In genomic region chr2:16196687-16197503, GRCh38 we compare ENCODE assay signal across 1 cellular context.
A peak's percentile ranks its signal among the peaks of the same experiment; 100 is the strongest.
TF ChIP-seq lines count a peak whose summit lies in the region.

No MANE protein-coding gene starts in this region.

TF ChIP-seq in HepG2, 621 proteins besides CTCF, POLR2A, EP300 and RAD21 (continued from another document and continues in another):
- no peak for TF ChIP-seq ZBTB40 (IDR thresholded peaks at IDR 0.05)
- TF ChIP-seq ZBTB40 (CRISPR knock-in tag; IDR thresholded peaks at IDR 0.05) = peak; percentile 49; the same call in 1 of the 2 replicates
- no peak for TF ChIP-seq CBX2 (IDR thresholded peaks at IDR 0.05; ENCODE audit: low read depth, low read length)
- peak; percentile 91 for TF ChIP-seq CBX2 (CRISPR knock-in tag; IDR thresholded peaks at IDR 0.05; ENCODE audit: low read depth)
- TF ChIP-seq ZNF781 (CRISPR knock-in tag; IDR thresholded peaks at IDR 0.05; ENCODE audit: borderline replicate concordance, not compliant biosample characterization) = no peak
- TF ChIP-seq ZNF10 (CRISPR knock-in tag; IDR thresholded peaks at IDR 0.05; ENCODE audit: borderline replicate concordance, low read depth) = no peak
- TF ChIP-seq ZBTB20 (CRISPR knock-in tag; IDR thresholded peaks at IDR 0.05; ENCODE audit: borderline replicate concordance, low read depth) = peak; percentile 95
- no peak for TF ChIP-seq JUND (CRISPR knock-in tag; IDR thresholded peaks at IDR 0.05)
- TF ChIP-seq ZFP36L2 (CRISPR knock-in tag; IDR thresholded peaks at IDR 0.05) = no peak
- peak; percentile 36; the same call in 1 of the 2 replicates for TF ChIP-seq ZBTB7B (CRISPR knock-in tag; IDR thresholded peaks at IDR 0.05)
- TF ChIP-seq TERF1 (CRISPR knock-in tag; IDR thresholded peaks at IDR 0.05) = no peak
- TF ChIP-seq ZNF552 (CRISPR knock-in tag; IDR thresholded peaks at IDR 0.05; ENCODE audit: borderline replicate concordance) = no peak
- TF ChIP-seq JUN (CRISPR knock-in tag; IDR thresholded peaks at IDR 0.05) = peak; percentile 49; the same call in 1 of the 2 replicates
- peak; percentile 89 for TF ChIP-seq ZGPAT (CRISPR knock-in tag; IDR thresholded peaks at IDR 0.05)
- 0 out of 2 replicates have a peak, but pooled peaks have one; percentile 18 for TF ChIP-seq ZHX2 (IDR thresholded peaks at IDR 0.05; ENCODE audit: low read depth)
- no peak for TF ChIP-seq ZHX2 (CRISPR knock-in tag; IDR thresholded peaks at IDR 0.05; ENCODE audit: borderline replicate concordance)
- no peak for TF ChIP-seq ZXDC (CRISPR knock-in tag; IDR thresholded peaks at IDR 0.05)
- no peak for TF ChIP-seq GABPA (IDR thresholded peaks at IDR 0.05; ENCODE audit: low read depth, low read length)
- TF ChIP-seq GABPA (CRISPR knock-in tag; IDR thresholded peaks at IDR 0.05; ENCODE audit: low read depth) = peak; percentile 80
- peak; percentile 87; the same call in 1 of the 2 replicates for TF ChIP-seq ZFP37 (CRISPR knock-in tag; IDR thresholded peaks at IDR 0.05; ENCODE audit: borderline replicate concordance)
- TF ChIP-seq SKI (IDR thresholded peaks at IDR 0.05; ENCODE audit: partially characterized antibody) = peak; percentile 33
- TF ChIP-seq DRAP1 (CRISPR knock-in tag; IDR thresholded peaks at IDR 0.05) = peak; percentile 36; the same call in 1 of the 2 replicates
- TF ChIP-seq ZBTB2 (CRISPR knock-in tag; IDR thresholded peaks at IDR 0.05; ENCODE audit: low read depth) = no peak
- no peak for TF ChIP-seq PAWR (CRISPR knock-in tag; IDR thresholded peaks at IDR 0.05; ENCODE audit: borderline replicate concordance)
- TF ChIP-seq FOXA1 (IDR thresholded peaks at IDR 0.05) = no peak
- TF ChIP-seq FOXA1 (CRISPR knock-in tag; IDR thresholded peaks at IDR 0.05) = peak; percentile 75
- TF ChIP-seq TFDP1 (CRISPR knock-in tag; IDR thresholded peaks at IDR 0.05; ENCODE audit: borderline replicate concordance) = peak; percentile 35; the same call in 1 of the 2 replicates
